ENCODE assay signal across 25 cellular contexts in genomic region chr2:98524168-98524567, GRCh38.
DNase-seq lines count a peak whose midpoint lies in the region; ATAC-seq, FAIRE-seq and TF ChIP-seq lines count a peak whose summit lies in the region.
"Had no signal": no experiment of that assay in that cellular context is flagged by ENCODE, and none has a peak within 500 bp of the region (broad histone marks: within the 10 kb centered on the region; RNA-seq: fewer than 3 reads in every experiment).

No MANE protein-coding gene starts in this region.

- no peaks in the 10 kb centered on the region for H4K20me1 ChIP-seq in PC-3 (ENCODE audit: low read length)

- intact Hi-C loops in PC-3 (cut with micrococcal nuclease): no loop called here

- 73% methylated on average over 3 of the region's 3 CpGs for WGBS in suprapubic skin

- H3K9ac ChIP-seq in PC-3 (ENCODE audit: low read length): no peak overlapping the region

- FAIRE-seq in HTR-8/SVneo (lab: Jason Lieb, UNC): peak; percentile 71
- FAIRE-seq: G401.6, H54 had no signal

- no peaks in the 10 kb centered on the region for H3F3A ChIP-seq in PC-3 (ENCODE audit: low read length, unreplicated experiment)

- no peak for TF ChIP-seq POLR2A in suprapubic skin (IDR thresholded peaks at IDR 0.05)

- no TSS peak for BruUV-seq in PC-3 (replicated peaks; lab: Mats Ljungman, UMichigan)

- H3K9me3 ChIP-seq in BE2C (no peaks in the 10 kb centered on the region), PC-3 (ENCODE audit: low read length) (no peaks in the 10 kb centered on the region), suprapubic skin (no peaks in the 10 kb centered on the region)
- H3K9me3 ChIP-seq: esophagus squamous epithelium, sigmoid colon had no signal

- TF ChIP-seq EP300 in suprapubic skin (IDR thresholded peaks at IDR 0.05): no peak

- TF ChIP-seq CTCF in BE2C (IDR thresholded peaks at IDR 0.05; ENCODE audit: low read depth, low read length) (no peak), PC-3 (conservative IDR thresholded peaks at IDR 0.05; ENCODE audit: low read depth, low read length) (no peak), suprapubic skin (IDR thresholded peaks at IDR 0.05) (no peak)

- peaks cover 4% of the 10 kb centered on the region for H3K4me1 ChIP-seq in BE2C
- H3K4me1 ChIP-seq in PC-3 (ENCODE audit: insufficient read depth, low read length): no peaks in the 10 kb centered on the region
- H3K4me1 ChIP-seq in suprapubic skin: no peaks in the 10 kb centered on the region

- ATAC-seq in PC-3: no peak
- ATAC-seq in HG02610 (IDR thresholded peaks at IDR 0.05; ENCODE audit: unreplicated experiment): no peak
- ATAC-seq: activated CD8-positive, alpha-beta T cell treated with anti-CD3 and anti-CD28 coated beads for 36 hours; T-helper 17 cell; WTC11 had no signal

- no peak overlapping the region for H2AFZ ChIP-seq in PC-3 (ENCODE audit: low read length)

- H3K4me2 ChIP-seq in PC-3 (ENCODE audit: low read length): no peak overlapping the region

- POLR2A ChIA-PET in PC-3 (lab: Charles Lee; ENCODE audit: unreplicated experiment): no interaction called here

- H3K27me3 ChIP-seq in BE2C (no peaks in the 10 kb centered on the region), PC-3 (ENCODE audit: low read length) (no peaks in the 10 kb centered on the region), suprapubic skin (no peaks in the 10 kb centered on the region)
- H3K27me3 ChIP-seq: esophagus squamous epithelium, sigmoid colon had no signal

- H3K79me2 ChIP-seq in PC-3 (ENCODE audit: low read length): no peaks in the 10 kb centered on the region

- no peak overlapping the region for H3K4me3 ChIP-seq in BE2C (ENCODE audit: low read depth, low read length)
- H3K4me3 ChIP-seq in PC-3 (ENCODE audit: low read length): no peak overlapping the region
- no peak overlapping the region for H3K4me3 ChIP-seq in suprapubic skin
- H3K4me3 ChIP-seq: esophagus squamous epithelium, lung, sigmoid colon had no signal

- CTCF ChIA-PET in PC-3 (lab: Charles Lee): no interaction called here

- no peaks in the 10 kb centered on the region; the same call in 1 of the 2 replicates for H3K36me3 ChIP-seq in BE2C
- H3K36me3 ChIP-seq in PC-3 (ENCODE audit: low read depth, low read length): no peaks in the 10 kb centered on the region
- peaks cover 10% of the 10 kb centered on the region for H3K36me3 ChIP-seq in suprapubic skin

- peak; percentile 24 for DNase-seq in BE2C
- no peak for DNase-seq in HTR-8/SVneo (ENCODE audit: insufficient read length, low spot score)
- peak; percentile 6 for DNase-seq in PC-3
- DNase-seq in cerebellum (ENCODE audit: low spot score): peak; percentile 56
- no peak for DNase-seq in NCI-H128 (lab: John Stamatoyannopoulos, UW; ENCODE audit: unreplicated experiment)
- no peak for DNase-seq in suprapubic skin (ENCODE audit: low spot score in 2 of 2)
- DNase-seq: activated CD8-positive, alpha-beta T cell treated with anti-CD3 and anti-CD28 coated beads for 36 hours; activated naive CD4-positive, alpha-beta T cell treated with anti-CD3 and anti-CD28 coated beads, Interleukin-2, amount 50 U/mL, for 16 hours; activated T-cell treated with anti-CD3 and anti-CD28 coated beads, Interleukin-2, amount 50 U/mL, for 24 hours; central memory CD4-positive, alpha-beta T cell; COR-L47; effector CD4-positive, alpha-beta T cell; esophagus squamous epithelium; glutamatergic neuron; MV-4-11; NCI-H2227 treated with DMSO at 0.1 percent for 48 hours; Right ventricle myocardium superior; sigmoid colon; stimulated activated CD4-positive, alpha-beta T cell treated with anti-CD3 and anti-CD28 coated beads, Interleukin-1b, Interleukin-23, amount 100 ng/mL, for 48 hours; T-helper 17 cell had no signal

- no peak overlapping the region for H3K27ac ChIP-seq in PC-3 (ENCODE audit: low read length)
- no peak overlapping the region for H3K27ac ChIP-seq in suprapubic skin
- H3K27ac ChIP-seq: esophagus squamous epithelium, sigmoid colon had no signal

- no peaks in the 10 kb centered on the region for H3K9me2 ChIP-seq in PC-3 (replicated peaks; ENCODE audit: low read length)

Comparison
In these comparisons a context has a peak if more than half of its experiments do, and no peak if none do; other contexts are left out.
1. DNase-seq: peak in BE2C (single experiment), PC-3 (single experiment) and cerebellum (single experiment); none in HTR-8/SVneo (single experiment), NCI-H128 (single experiment) and suprapubic skin (0 of 2).